ENCODE assay signal across 11 cellular contexts in genomic region chr18:44716697-44717163, GRCh38. TPM values are rescaled to one million over a fixed set of nuclear protein-coding genes. Genes with fewer than 3 reads are reported as not detected.
A peak's percentile ranks its signal among the peaks of the same experiment; 100 is the strongest.
DNase-seq lines count a peak whose midpoint lies in the region; ATAC-seq and TF ChIP-seq lines count a peak whose summit lies in the region.
"Had no signal": no experiment of that assay in that cellular context is flagged by ENCODE, and none has a peak within 500 bp of the region (broad histone marks: within the 10 kb centered on the region; RNA-seq: fewer than 3 reads in every experiment).

No MANE protein-coding gene starts in this region.

- TF ChIP-seq POLR2A in gastroesophageal sphincter (IDR thresholded peaks at IDR 0.05), result no peak

- peaks cover 5% of the 10 kb centered on the region for H3K27me3 Mint-ChIP-seq in activated naive CD8-positive, alpha-beta T cell treated with anti-CD3 and anti-CD28 coated beads, Interleukin-2, amount 50 U/mL, for 24 hours
- H3K27me3 Mint-ChIP-seq in activated naive CD8-positive, alpha-beta T cell treated with anti-CD3 and anti-CD28 coated beads for 36 hours, result peaks cover 19% of the 10 kb centered on the region
- H3K27me3 Mint-ChIP-seq in stimulated activated naive CD8-positive, alpha-beta T cell treated with anti-CD3 and anti-CD28 coated beads, Interleukin-15, Interleukin-2, amounts not matched to agents 100 ng/mL and 50 ng/mL, for 24 hours, result peaks cover 13% of the 10 kb centered on the region

- H3K4me3 Mint-ChIP-seq in activated naive CD8-positive, alpha-beta T cell treated with anti-CD3 and anti-CD28 coated beads, Interleukin-2, amount 50 U/mL, for 24 hours, result no peak overlapping the region
- no peak overlapping the region for H3K4me3 Mint-ChIP-seq in activated naive CD8-positive, alpha-beta T cell treated with anti-CD3 and anti-CD28 coated beads for 36 hours
- H3K4me3 Mint-ChIP-seq in stimulated activated naive CD8-positive, alpha-beta T cell treated with anti-CD3 and anti-CD28 coated beads, Interleukin-15, Interleukin-2, amounts not matched to agents 100 ng/mL and 50 ng/mL, for 24 hours, result no peak overlapping the region

- peak overlapping the region; percentile 81 for H3K27ac ChIP-seq in RWPE2 (ENCODE audit: poor library complexity, severe bottlenecking)
- peak overlapping the region in 3 of 4 donors; percentile 10 to 80 (median 79) for H3K27ac ChIP-seq in gastroesophageal sphincter

- peaks cover 33% of the 10 kb centered on the region for H3K4me1 Mint-ChIP-seq in activated naive CD8-positive, alpha-beta T cell treated with anti-CD3 and anti-CD28 coated beads, Interleukin-2, amount 50 U/mL, for 24 hours
- H3K4me1 Mint-ChIP-seq in activated naive CD8-positive, alpha-beta T cell treated with anti-CD3 and anti-CD28 coated beads for 36 hours, result peaks cover 1% of the 10 kb centered on the region
- peaks cover 48% of the 10 kb centered on the region for H3K4me1 Mint-ChIP-seq in stimulated activated naive CD8-positive, alpha-beta T cell treated with anti-CD3 and anti-CD28 coated beads, Interleukin-15, Interleukin-2, amounts not matched to agents 100 ng/mL and 50 ng/mL, for 24 hours (ENCODE audit: low read depth)

- peak; percentile 82 for ATAC-seq in activated naive CD8-positive, alpha-beta T cell treated with anti-CD3 and anti-CD28 coated beads, Interleukin-2, amount 50 U/mL, for 24 hours
- ATAC-seq in RWPE2 (ENCODE audit: low read depth) (0 out of 3 replicates have a peak, but pooled peaks have one; percentile 18), gastroesophageal sphincter (no peak)
- ATAC-seq: HCT116 had no signal

- 81 to 84% methylated on average over 3 to 4 of the region's 5 CpGs for WGBS in gastroesophageal sphincter (ENCODE audit: low coverage in 1 of 2), 2 donors

- H3K4me1 ChIP-seq in RWPE2 (ENCODE audit: insufficient read depth, poor library complexity, severe bottlenecking) (peaks cover 22% of the 10 kb centered on the region), gastroesophageal sphincter (peaks cover 5 to 66% (median 13%) of the 10 kb centered on the region in 3 donors)

- H3K36me3 Mint-ChIP-seq in activated naive CD8-positive, alpha-beta T cell treated with anti-CD3 and anti-CD28 coated beads, Interleukin-2, amount 50 U/mL, for 24 hours (ENCODE audit: low read depth), result peaks cover 16% of the 10 kb centered on the region
- peaks cover 4% of the 10 kb centered on the region for H3K36me3 Mint-ChIP-seq in activated naive CD8-positive, alpha-beta T cell treated with anti-CD3 and anti-CD28 coated beads for 36 hours
- peaks cover 33% of the 10 kb centered on the region for H3K36me3 Mint-ChIP-seq in stimulated activated naive CD8-positive, alpha-beta T cell treated with anti-CD3 and anti-CD28 coated beads, Interleukin-15, Interleukin-2, amounts not matched to agents 100 ng/mL and 50 ng/mL, for 24 hours (ENCODE audit: low read depth)

- H3K36me3 ChIP-seq in RWPE2 (ENCODE audit: low read depth) (no peaks in the 10 kb centered on the region), gastroesophageal sphincter (peaks cover 0 to 12% of the 10 kb centered on the region in 2 donors)

- DNase-seq in activated naive CD8-positive, alpha-beta T cell treated with anti-CD3 and anti-CD28 coated beads, Interleukin-2, amount 50 U/mL, for 24 hours, result peak; percentile 22
- no peak for DNase-seq in activated naive CD8-positive, alpha-beta T cell treated with anti-CD3 and anti-CD28 coated beads for 36 hours
- no peak for DNase-seq in RWPE2 (ENCODE audit: low spot score)
- DNase-seq in NCI-H1048 (lab: John Stamatoyannopoulos, UW), result no peak
- no peak for DNase-seq in SHP77 treated with DMSO at 0.1 percent for 48 hours (lab: John Stamatoyannopoulos, UW)
- no peak for DNase-seq in globus pallidus (ENCODE audit: low spot score)
- DNase-seq: aorta had no signal

- H3K9me3 ChIP-seq in RWPE2 (ENCODE audit: severe bottlenecking) (no peaks in the 10 kb centered on the region), gastroesophageal sphincter (no peaks in the 10 kb centered on the region)

- no peaks in the 10 kb centered on the region for H3K9me3 Mint-ChIP-seq in activated naive CD8-positive, alpha-beta T cell treated with anti-CD3 and anti-CD28 coated beads, Interleukin-2, amount 50 U/mL, for 24 hours
- H3K9me3 Mint-ChIP-seq in activated naive CD8-positive, alpha-beta T cell treated with anti-CD3 and anti-CD28 coated beads for 36 hours, result peaks cover 1% of the 10 kb centered on the region
- H3K9me3 Mint-ChIP-seq in stimulated activated naive CD8-positive, alpha-beta T cell treated with anti-CD3 and anti-CD28 coated beads, Interleukin-15, Interleukin-2, amounts not matched to agents 100 ng/mL and 50 ng/mL, for 24 hours, result no peaks in the 10 kb centered on the region

- TF ChIP-seq CTCF in RWPE2 (IDR thresholded peaks at IDR 0.05; ENCODE audit: poor library complexity, severe bottlenecking), result no peak
- no peak for TF ChIP-seq CTCF in gastroesophageal sphincter (IDR thresholded peaks at IDR 0.05)

- H3K27me3 ChIP-seq in RWPE2 (ENCODE audit: insufficient read depth, poor library complexity, severe bottlenecking), result no peaks in the 10 kb centered on the region
- H3K27me3 ChIP-seq in gastroesophageal sphincter, result no peaks in the 10 kb centered on the region

- no peak overlapping the region for H3K27ac Mint-ChIP-seq in activated naive CD8-positive, alpha-beta T cell treated with anti-CD3 and anti-CD28 coated beads, Interleukin-2, amount 50 U/mL, for 24 hours
- H3K27ac Mint-ChIP-seq in activated naive CD8-positive, alpha-beta T cell treated with anti-CD3 and anti-CD28 coated beads for 36 hours, result no peak overlapping the region
- H3K27ac Mint-ChIP-seq in stimulated activated naive CD8-positive, alpha-beta T cell treated with anti-CD3 and anti-CD28 coated beads, Interleukin-15, Interleukin-2, amounts not matched to agents 100 ng/mL and 50 ng/mL, for 24 hours, result peak overlapping the region; percentile 60

- H3K4me3 ChIP-seq in RWPE2 (ENCODE audit: severe bottlenecking) (no peak overlapping the region), gastroesophageal sphincter (no peak overlapping the region)

- no peak for TF ChIP-seq EP300 in gastroesophageal sphincter (IDR thresholded peaks at IDR 0.05)

RNA-seq across cellular contexts. Expression of gene SETBP1, which starts 36.0 kb away (rescaled TPM):
- total RNA-seq in activated naive CD8-positive, alpha-beta T cell treated with anti-CD3 and anti-CD28 coated beads for 36 hours, result 1 to 10 TPM; 3.8 to 3.9 TPM
- 10 to 100 TPM; 42.5 to 87.6 (median 67.8) TPM for total RNA-seq in gastroesophageal sphincter
- total RNA-seq: G401 had no signal

Comparison
In these comparisons a context has a peak if more than half of its experiments do, and no peak if none do; other contexts are left out.
1. RNA of gene SETBP1, which starts 36.0 kb away (total RNA-seq): 42.5 to 87.6 TPM in gastroesophageal sphincter; 3.8 to 3.9 TPM in activated naive CD8-positive, alpha-beta T cell treated with anti-CD3 and anti-CD28 coated beads for 36 hours; every median in the first group is over 4 times any median in the second.